Comparison of ENCODE assay signal across 8 cellular contexts in the genomic region with DNA sequence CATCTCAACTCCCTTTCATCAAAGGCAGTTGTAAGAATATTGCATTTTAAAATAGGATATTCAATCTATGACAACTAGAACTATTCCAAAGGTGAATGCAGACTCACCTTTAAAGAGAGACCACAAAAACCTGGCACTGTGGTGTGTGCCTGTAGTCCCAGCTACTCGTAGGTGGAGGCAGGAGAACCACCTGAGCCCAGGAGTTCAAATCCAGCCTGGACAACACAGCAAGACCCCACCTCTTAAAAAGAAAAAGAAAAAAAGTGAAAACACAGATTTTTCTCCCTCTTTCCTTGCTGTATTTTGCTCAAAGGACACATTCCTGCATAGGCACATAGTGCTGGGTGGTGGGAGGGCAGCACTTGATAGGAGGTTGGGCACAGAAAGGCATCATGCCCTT. TPM values are rescaled to one million over a fixed set of nuclear protein-coding genes. Genes with fewer than 3 reads are reported as not detected.
DNase-seq lines count a peak whose midpoint lies in the region; ATAC-seq and TF ChIP-seq lines count a peak whose summit lies in the region.

No MANE protein-coding gene starts in this region.

- no peak overlapping the region for H3K9ac ChIP-seq in parathyroid adenoma

- no TSS peak for BruUV-seq in PC-9 (replicated peaks; lab: Mats Ljungman, UMichigan)

- no peak for DNase-seq in PC-9
- no peak for DNase-seq in epithelial cell of esophagus (ENCODE audit: low read depth)
- no peak for DNase-seq in SKM-1 (lab: John Stamatoyannopoulos, UW; ENCODE audit: unreplicated experiment)
- DNase-seq in NCI-H1092 (lab: John Stamatoyannopoulos, UW): no peak
- DNase-seq in omental fat pad (ENCODE audit: low spot score): no peak

- H3K4me3 ChIP-seq in DOHH2 (ENCODE audit: low read length): peak overlapping the region; percentile 85
- H3K4me3 ChIP-seq in PC-9: peak overlapping the region; percentile 80; the same call in 1 of the 2 replicates
- H3K4me3 ChIP-seq in epithelial cell of esophagus (ENCODE audit: low read length): peak overlapping the region; percentile 77
- peak overlapping the region; percentile 86 for H3K4me3 ChIP-seq in parathyroid adenoma (ENCODE audit: low read depth, low read length)

- H2AFZ ChIP-seq in PC-9 (peak overlapping the region; percentile 83; the same call in 1 of the 2 replicates), parathyroid adenoma (peak overlapping the region; percentile 84)

- H3K27me3 ChIP-seq in DOHH2 (ENCODE audit: control insufficient read depth, low read length): no peaks in the 10 kb centered on the region
- no peaks in the 10 kb centered on the region for H3K27me3 ChIP-seq in PC-9 (ENCODE audit: insufficient read depth, low read depth)
- no peaks in the 10 kb centered on the region for H3K27me3 ChIP-seq in parathyroid adenoma (ENCODE audit: control insufficient read depth, insufficient read depth, low read length)

- POLR2A ChIA-PET in PC-9 (lab: Charles Lee; ENCODE audit: unreplicated experiment): no interaction called here

- H3F3A ChIP-seq in DOHH2 (ENCODE audit: control insufficient read depth, insufficient read depth) (0 out of 2 replicates have a peak, but pooled peaks cover 5% of the 10 kb centered on the region), PC-9 (ENCODE audit: insufficient read depth, low read depth) (no peaks in the 10 kb centered on the region)

- H4K20me1 ChIP-seq in DOHH2 (ENCODE audit: control insufficient read depth, insufficient read depth, low read depth, low read length): no peaks in the 10 kb centered on the region
- no peaks in the 10 kb centered on the region for H4K20me1 ChIP-seq in PC-9 (ENCODE audit: insufficient read depth)

- H3K27ac ChIP-seq in DOHH2 (ENCODE audit: low read depth, low read length) (no peak overlapping the region), PC-9 (no peak overlapping the region), parathyroid adenoma (no peak overlapping the region)

- H3K4me1 ChIP-seq in DOHH2 (ENCODE audit: control insufficient read depth, low read length) (peaks cover 20% of the 10 kb centered on the region), PC-9 (replicated peaks; ENCODE audit: insufficient read depth) (no peaks in the 10 kb centered on the region), parathyroid adenoma (no peaks in the 10 kb centered on the region)

- CTCF ChIA-PET in PC-9 (lab: Charles Lee): no interaction called here

- TF ChIP-seq CTCF in DOHH2 (IDR thresholded peaks at IDR 0.05; ENCODE audit: low read depth, low read length, poor library complexity, severe bottlenecking) (no peak), PC-9 (conservative IDR thresholded peaks at IDR 0.05) (no peak), epithelial cell of esophagus (IDR thresholded peaks at IDR 0.05; ENCODE audit: insufficient read depth, low read depth, low read length, missing control alignments) (no peak), parathyroid adenoma (IDR thresholded peaks at IDR 0.05) (no peak), omental fat pad (IDR thresholded peaks at IDR 0.05) (no peak)

- H3K36me3 ChIP-seq in DOHH2 (ENCODE audit: control insufficient read depth, low read length) (peaks cover 32% of the 10 kb centered on the region), PC-9 (ENCODE audit: low read depth) (peaks cover 4% of the 10 kb centered on the region; the same call in 1 of the 2 replicates), parathyroid adenoma (ENCODE audit: control insufficient read depth, insufficient read depth, low read length) (no peaks in the 10 kb centered on the region)

- intact Hi-C loops in PC-9 (cut with micrococcal nuclease; ENCODE audit: unreplicated experiment): no loop called here

- no peaks in the 10 kb centered on the region for H3K9me2 ChIP-seq in DOHH2 (replicated peaks; ENCODE audit: control insufficient read depth, low read length)
- no peaks in the 10 kb centered on the region for H3K9me2 ChIP-seq in PC-9 (ENCODE audit: insufficient read depth)

- peak overlapping the region; percentile 88 for H3K4me2 ChIP-seq in DOHH2 (ENCODE audit: low read length)
- H3K4me2 ChIP-seq in PC-9: peak overlapping the region; percentile 89
- H3K4me2 ChIP-seq in parathyroid adenoma (ENCODE audit: low read length): peak overlapping the region; percentile 83

- H3K79me2 ChIP-seq in DOHH2 (ENCODE audit: control insufficient read depth, low read length) (peaks cover 51% of the 10 kb centered on the region), PC-9 (ENCODE audit: low read depth) (peaks cover 31% of the 10 kb centered on the region), parathyroid adenoma (no peaks in the 10 kb centered on the region)

- H3K9me3 ChIP-seq in DOHH2 (ENCODE audit: control insufficient read depth, insufficient read depth, low read length) (no peaks in the 10 kb centered on the region), PC-9 (ENCODE audit: insufficient read depth, low read depth) (no peaks in the 10 kb centered on the region), parathyroid adenoma (ENCODE audit: control insufficient read depth, low read length) (no peaks in the 10 kb centered on the region)

- ATAC-seq in GM19395 (IDR thresholded peaks at IDR 0.05; ENCODE audit: unreplicated experiment): no peak
- ATAC-seq in omental fat pad (ENCODE audit: low FRiP score): no peak

RNA-seq across cellular contexts. Expression of a gene that starts 0.7 kb away (rescaled TPM):
- total RNA-seq in PC-9 (2021): 34.0 and 35.3 TPM in 2 replicates
- total RNA-seq in omental fat pad: 10 to 100 TPM; 23.5 to 35.2 (median 28.8) TPM

RNA-seq across cellular contexts. Expression of a gene that starts 36.5 kb away (rescaled TPM):
- total RNA-seq in PC-9 (2021): 18.1 and 19.8 TPM in 2 replicates
- 10 to 100 TPM; 24.1 to 27.1 (median 24.7) TPM for total RNA-seq in omental fat pad
